12 cellular contexts compared by ENCODE assay signal in the genomic region with DNA sequence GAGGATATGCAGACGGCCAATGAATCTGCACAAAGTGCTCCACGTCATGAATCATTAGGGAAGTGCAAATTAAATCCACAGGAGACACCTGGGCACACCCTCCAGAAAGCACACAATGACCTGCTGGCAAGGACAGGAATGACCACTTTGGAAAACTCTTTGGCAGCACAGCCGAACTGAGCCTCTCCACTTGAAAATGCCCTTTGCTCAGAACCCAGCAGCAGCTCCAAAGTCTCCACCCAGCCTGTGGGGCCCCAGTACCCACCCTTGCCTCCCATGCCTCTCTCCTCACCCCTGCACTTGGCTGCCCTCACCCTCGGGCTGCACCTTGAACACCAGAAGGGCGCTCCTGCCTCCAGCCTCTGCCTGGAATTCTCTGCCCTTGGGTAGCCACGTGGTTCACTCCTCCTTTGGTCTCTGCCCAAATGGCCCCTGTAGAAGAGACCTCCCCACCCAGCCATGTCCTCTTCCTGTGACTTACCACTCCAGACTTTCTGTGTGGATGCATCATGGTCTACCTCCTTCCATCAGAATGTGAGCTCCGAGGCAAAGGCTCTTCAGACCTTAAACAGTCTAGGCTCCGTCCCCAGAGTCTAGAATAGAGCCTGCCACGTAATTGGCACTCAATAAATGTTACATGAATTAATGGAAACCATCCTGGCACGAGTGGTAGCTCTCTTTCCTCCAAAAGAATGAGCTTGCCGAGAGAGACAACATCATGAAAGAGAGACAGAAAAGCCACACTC. TPM values are rescaled to one million over a fixed set of nuclear protein-coding genes. Genes with fewer than 3 reads are reported as not detected.
DNase-seq lines count a peak whose midpoint lies in the region; ATAC-seq and TF ChIP-seq lines count a peak whose summit lies in the region.
"Not testable (repeated sequence)": the region's sequence is repeated elsewhere in the genome, so short reads cannot be mapped to it uniquely, and the experiment has no call there.
"Had no signal": no experiment of that assay in that cellular context is flagged by ENCODE, and none has a peak within 500 bp of the region (broad histone marks: within the 10 kb centered on the region; RNA-seq: fewer than 3 reads in every experiment).

No MANE protein-coding gene starts in this region.

- H3K4me3 Mint-ChIP-seq in T-helper 2 cell treated with Interferon-gamma antibody and Interleukin-4, amounts not matched to agents 5 μg/mL and 100 μg/mL, for 36 hours; progenitor cell of endocrine pancreas (ENCODE audit: low read depth): not testable (repeated sequence)

- DNase-seq in DMS153 (lab: John Stamatoyannopoulos, UW) (peak; percentile 38), NCI-H1417 (lab: John Stamatoyannopoulos, UW) (peak in 2 of 3 experiments; percentile 13 to 40), NCI-H748 treated with DMSO at 0.1 percent for 48 hours (lab: John Stamatoyannopoulos, UW) (peak; percentile 2), heart right ventricle (peak in 1 of 2 donors; percentile 40)
- DNase-seq in T-helper 2 cell treated with Interferon-gamma antibody and Interleukin-4, amounts not matched to agents 5 μg/mL and 100 μg/mL, for 36 hours (ENCODE audit: low spot score); progenitor cell of endocrine pancreas (ENCODE audit: low spot score, unreplicated experiment): not testable (repeated sequence)

- not testable (repeated sequence) for H3K36me3 Mint-ChIP-seq in T-helper 2 cell treated with Interferon-gamma antibody and Interleukin-4, amounts not matched to agents 5 μg/mL and 100 μg/mL, for 36 hours (ENCODE audit: low read depth); progenitor cell of endocrine pancreas (ENCODE audit: insufficient read depth)

- peak overlapping the region; percentile 21 for H3K27ac Mint-ChIP-seq in T-helper 2 cell treated with Interferon-gamma antibody and Interleukin-4, amounts not matched to agents 5 μg/mL and 100 μg/mL, for 36 hours
- peak overlapping the region; percentile 17 for H3K27ac Mint-ChIP-seq in progenitor cell of endocrine pancreas

- H3K36me3 ChIP-seq in heart right ventricle; liver (ENCODE audit: control insufficient read depth in 4 of 4, insufficient read depth in 3 of 4, low read depth in 1 of 4, low read length in 3 of 4): not testable (repeated sequence)

- not testable (repeated sequence) for TF ChIP-seq CTCF in heart right ventricle (IDR thresholded peaks at IDR 0.05); progenitor cell of endocrine pancreas (IDR thresholded peaks at IDR 0.05; ENCODE audit: unreplicated experiment)
- TF ChIP-seq CTCF in liver (IDR thresholded peaks at IDR 0.05; ENCODE audit: low read depth, low read length, missing input control): peak; percentile 14

- peak; percentile 38 to 94 (median 88) for ATAC-seq in heart right ventricle

- intact Hi-C loops in heart right ventricle (cut with DNase I): not testable (repeated sequence)

- peak overlapping the region in 3 of 10 donors; percentile 4 to 52 (median 41) for H3K27ac ChIP-seq in heart right ventricle
- not testable (repeated sequence) for H3K27ac ChIP-seq in liver (ENCODE audit: low read depth in 1 of 2, low read length in 2 of 2)

- TF ChIP-seq RAD21 in liver (IDR thresholded peaks at IDR 0.05): not testable (repeated sequence)

- peaks cover 0 to 19% (median 0%) of the 10 kb centered on the region in 9 donors for H3K4me1 ChIP-seq in heart right ventricle
- H3K4me1 ChIP-seq in liver (ENCODE audit: control insufficient read depth in 4 of 4, insufficient read depth in 4 of 4, low read length in 3 of 4): peaks cover 0 to 12% (median 3%) of the 10 kb centered on the region in 4 donors

- H3K9me3 Mint-ChIP-seq in T-helper 2 cell treated with Interferon-gamma antibody and Interleukin-4, amounts not matched to agents 5 μg/mL and 100 μg/mL, for 36 hours; progenitor cell of endocrine pancreas (ENCODE audit: low read depth): not testable (repeated sequence)

- WGBS in heart right ventricle, 2 donors: 56% methylated on average over 11 of the region's 11 CpGs
- 50% methylated on average over 11 of the region's 11 CpGs for WGBS in liver

- H3K27me3 Mint-ChIP-seq in T-helper 2 cell treated with Interferon-gamma antibody and Interleukin-4, amounts not matched to agents 5 μg/mL and 100 μg/mL, for 36 hours (ENCODE audit: low read depth): not testable (repeated sequence)
- peaks cover 16% of the 10 kb centered on the region for H3K27me3 Mint-ChIP-seq in progenitor cell of endocrine pancreas

- H3K9ac ChIP-seq in liver (ENCODE audit: low read depth in 1 of 2, low read length in 2 of 2): not testable (repeated sequence)

- not testable (repeated sequence) for H3K4me3 ChIP-seq in heart right ventricle; liver (ENCODE audit: low read depth in 1 of 3, low read length in 3 of 3)

- peaks cover 0 to 10% (median 0%) of the 10 kb centered on the region in 11 donors for H3K9me3 ChIP-seq in heart right ventricle
- H3K9me3 ChIP-seq in liver (ENCODE audit: control insufficient read depth in 4 of 4, low read length in 3 of 4): not testable (repeated sequence)

- H3K4me1 Mint-ChIP-seq in T-helper 2 cell treated with Interferon-gamma antibody and Interleukin-4, amounts not matched to agents 5 μg/mL and 100 μg/mL, for 36 hours (ENCODE audit: low read depth): peaks cover 11% of the 10 kb centered on the region
- H3K4me1 Mint-ChIP-seq in progenitor cell of endocrine pancreas (ENCODE audit: low read depth): peaks cover 15% of the 10 kb centered on the region

- peaks cover 0 to 17% (median 0%) of the 10 kb centered on the region in 7 donors for H3K27me3 ChIP-seq in heart right ventricle
- H3K27me3 ChIP-seq in liver (ENCODE audit: control insufficient read depth in 4 of 4, insufficient read depth in 4 of 4, low read length in 3 of 4): not testable (repeated sequence)

TF ChIP-seq in liver, 16 proteins besides CTCF, POLR2A, EP300 and RAD21:
- TF ChIP-seq HNF4A (conservative IDR thresholded peaks at IDR 0.05): peak; percentile 26 to 54
TF ChIP-seq in liver: peak in this region for 1; not testable (repeated sequence) for 15.

RNA-seq across cellular contexts. Expression of gene SLC7A5, which starts 16.2 kb away (rescaled TPM):
- total RNA-seq in heart right ventricle: 10 to 100 TPM in 2 of 10 donors, 1 to 10 TPM in 8; 1.2 to 15.3 (median 4.1) TPM
- 1 to 10 TPM; 3.5 to 4.7 TPM for polyA plus RNA-seq in heart right ventricle
- total RNA-seq in liver: 10 to 100 TPM in 1 of 2 donors, 1 to 10 TPM in 1; 7.9 to 66.0 TPM
- 10 to 100 TPM in 1 of 2 donors, 1 to 10 TPM in 1; 4.5 to 13.3 TPM for polyA plus RNA-seq in liver
- total RNA-seq in progenitor cell of endocrine pancreas: 42.2 and 51.5 TPM in 2 replicates

RNA-seq across cellular contexts. Expression of gene CA5A, which starts 50.8 kb away (rescaled TPM):
- under 1 TPM in 4 of 10 donors, not detected in 6; 0.15 to 0.65 (median 0.27) TPM for total RNA-seq in heart right ventricle
- polyA plus RNA-seq in heart right ventricle: under 1 TPM in 1 of 2 donors, not detected in 1; 0.29 TPM
- 10 to 100 TPM; 12.3 to 66.8 TPM for total RNA-seq in liver
- 10 to 100 TPM; 33.5 to 33.8 TPM for polyA plus RNA-seq in liver
- total RNA-seq in progenitor cell of endocrine pancreas: 0.36 TPM in 1 of 2 replicates, not detected in the other
- total RNA-seq: CD4-positive, alpha-beta T cell; GM23248; HT1080; IMR-90 had no signal
- polyA plus RNA-seq: BJ, GM23248, IMR-90 had no signal
